Comparison of ENCODE assay signal across 11 cellular contexts in the genomic region with DNA sequence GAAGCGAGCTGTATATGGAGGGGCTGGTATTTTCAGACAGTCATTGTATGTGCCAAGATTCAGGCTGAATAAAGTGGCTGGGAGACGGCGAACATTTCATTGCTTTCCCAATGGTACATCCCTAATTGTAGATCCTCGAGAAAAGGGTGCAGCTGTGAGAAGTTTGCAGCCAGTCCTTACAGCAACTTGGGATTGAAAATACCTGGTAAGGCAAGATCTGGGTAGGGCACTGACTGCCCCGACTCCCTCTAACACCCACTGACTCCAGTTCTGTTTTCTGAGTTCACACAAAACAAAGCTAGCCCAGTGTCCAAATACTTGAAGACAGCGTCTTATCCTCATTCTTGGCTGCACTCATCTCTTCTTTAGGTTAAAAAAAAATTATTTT.
A peak's percentile ranks its signal among the peaks of the same experiment; 100 is the strongest.
DNase-seq lines count a peak whose midpoint lies in the region; ATAC-seq and TF ChIP-seq lines count a peak whose summit lies in the region.
"Had no signal": no experiment of that assay in that cellular context is flagged by ENCODE, and none has a peak within 500 bp of the region (broad histone marks: within the 10 kb centered on the region; RNA-seq: fewer than 3 reads in every experiment).

No MANE protein-coding gene starts in this region.

- POLR2A ChIA-PET in AG04450 (lab: Yijun Ruan, JAX), result interaction anchor here (0.6 kb wide), 1 partner anchor 268 kb away, joined by 3 read pairs; no protein-coding TSS in a partner anchor

- no peak for TF ChIP-seq POLR2A in prostate gland (IDR thresholded peaks at IDR 0.05)

- H3K27me3 ChIP-seq in AG04450 (ENCODE audit: control insufficient read depth, insufficient read depth, low read length), result peaks cover 3% of the 10 kb centered on the region
- H3K27me3 ChIP-seq in prostate gland (replicated peaks; ENCODE audit: insufficient read depth), result no peaks in the 10 kb centered on the region

- no peak for TF ChIP-seq CTCF in AG04450 (IDR thresholded peaks at IDR 0.05; ENCODE audit: low read depth, low read length)
- no peak for TF ChIP-seq CTCF in VCaP (conservative IDR thresholded peaks at IDR 0.05)
- TF ChIP-seq CTCF in fibroblast of the aortic adventitia (IDR thresholded peaks at IDR 0.05; ENCODE audit: insufficient read depth, low read length), result no peak
- TF ChIP-seq CTCF in prostate gland (IDR thresholded peaks at IDR 0.05), result no peak
- TF ChIP-seq CTCF in omental fat pad (IDR thresholded peaks at IDR 0.05), result no peak

- ATAC-seq in GM19023 (IDR thresholded peaks at IDR 0.05; ENCODE audit: unreplicated experiment) (no peak), GM19324 (IDR thresholded peaks at IDR 0.05; ENCODE audit: low FRiP score, unreplicated experiment) (no peak), omental fat pad (ENCODE audit: low FRiP score) (no peak)
- ATAC-seq: esophagus mucosa had no signal

- no peaks in the 10 kb centered on the region for H3K4me1 ChIP-seq in prostate gland (replicated peaks)

- DNase-seq in AG04450 (ENCODE audit: low read depth, low spot score) (no peak), fibroblast of the aortic adventitia (ENCODE audit: low read depth) (no peak), prostate gland (ENCODE audit: low spot score) (no peak), omental fat pad (ENCODE audit: low spot score) (no peak)
- no peak for DNase-seq in NK-92 treated with Interleukin-12 subunit alpha and Interleukin-12 subunit beta, amount 100 ng/mL, for 24 hours (lab: John Stamatoyannopoulos, UW)
- DNase-seq: activated CD4-positive, alpha-beta T cell treated with anti-CD3 and anti-CD28 coated beads, Interleukin-2, amount 50 U/mL, for 1 hour; activated effector memory CD4-positive, alpha-beta T cell treated with Interleukin-2 at 50 U/mL for 16 hours had no signal

- intact Hi-C loops in prostate gland (cut with DNase I), result no loop called here

- WGBS in prostate gland, result 28% methylated on average over 6 of the region's 6 CpGs

- H3K36me3 ChIP-seq in prostate gland, result no peaks in the 10 kb centered on the region

- H3K4me3 ChIP-seq in AG04450 (ENCODE audit: low read depth, low read length), result peak overlapping the region; percentile 40
- H3K4me3 ChIP-seq in fibroblast of the aortic adventitia (ENCODE audit: low read depth, low read length), result peak overlapping the region; percentile 50
- peak overlapping the region; percentile 9 to 17 for H3K4me3 ChIP-seq in prostate gland

- CTCF ChIA-PET in AG04450 (lab: Charles Lee), result interaction anchor here (0.5 kb wide), 1 partner anchor 594 kb away, joined by 4 read pairs; no protein-coding TSS in a partner anchor

- H3K9me3 ChIP-seq in AG04450 (ENCODE audit: control insufficient read depth, insufficient read depth, low read length) (no peaks in the 10 kb centered on the region), prostate gland (no peaks in the 10 kb centered on the region)

- H3K27ac ChIP-seq in AG04450 (ENCODE audit: low read depth, low read length), result no peak overlapping the region
- H3K27ac ChIP-seq in VCaP, result peak overlapping the region; percentile 85
- H3K27ac ChIP-seq in prostate gland, result no peak overlapping the region
